Comparison of ENCODE assay signal across 8 cellular contexts in the genomic region with DNA sequence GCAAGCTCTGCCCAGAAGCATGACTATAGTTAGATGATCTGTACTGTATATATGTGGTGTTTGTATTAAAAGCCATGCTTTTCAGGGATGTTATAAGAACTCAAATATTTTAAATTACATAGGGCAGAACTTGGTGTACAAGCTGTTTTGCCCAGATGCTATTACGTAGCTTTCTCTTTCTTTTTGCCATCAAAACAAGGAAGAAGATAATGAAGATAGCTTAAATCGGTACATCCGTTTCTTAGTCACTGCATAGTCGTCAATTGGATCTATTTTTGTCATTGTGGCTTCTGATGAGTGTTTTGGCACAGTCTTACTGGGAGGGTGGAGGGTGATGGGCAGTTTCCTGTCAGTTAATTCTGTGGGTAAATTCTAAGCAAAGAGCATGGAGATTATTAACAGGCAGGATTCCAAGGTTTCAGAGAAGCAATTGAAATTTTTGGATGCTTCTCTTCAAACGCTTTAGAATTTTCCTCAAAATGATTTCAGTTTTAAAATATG.
A peak's percentile ranks its signal among the peaks of the same experiment; 100 is the strongest.
DNase-seq lines count a peak whose midpoint lies in the region; ATAC-seq and TF ChIP-seq lines count a peak whose summit lies in the region.

No MANE protein-coding gene starts in this region.

- peak; percentile 90 for ATAC-seq in GM19324 (IDR thresholded peaks at IDR 0.05; ENCODE audit: low FRiP score, unreplicated experiment)
- peak; percentile 90 for ATAC-seq in HG03442 (IDR thresholded peaks at IDR 0.05; ENCODE audit: unreplicated experiment)

- peak overlapping the region; percentile 49 for H3K4me3 ChIP-seq in left ventricle myocardium inferior
- no peak overlapping the region for H3K4me3 ChIP-seq in WERI-Rb-1 (ENCODE audit: low read depth, low read length)

- no peaks in the 10 kb centered on the region for H3K36me3 ChIP-seq in left ventricle myocardium inferior
- no peaks in the 10 kb centered on the region for H3K36me3 ChIP-seq in WERI-Rb-1

- H3K9me3 ChIP-seq in left ventricle myocardium inferior (replicated peaks): no peaks in the 10 kb centered on the region
- no peaks in the 10 kb centered on the region for H3K9me3 ChIP-seq in WERI-Rb-1 (ENCODE audit: severe bottlenecking)

- H3K27ac ChIP-seq in left ventricle myocardium inferior (replicated peaks) (peak overlapping the region; percentile 71), WERI-Rb-1 (no peak overlapping the region)

- TF ChIP-seq CTCF in left ventricle myocardium inferior (IDR thresholded peaks at IDR 0.05; ENCODE audit: borderline replicate concordance) (no peak), WERI-Rb-1 (IDR thresholded peaks at IDR 0.05; ENCODE audit: low read depth, low read length) (no peak)

- H3K27me3 ChIP-seq in left ventricle myocardium inferior (ENCODE audit: low read depth): no peaks in the 10 kb centered on the region
- H3K27me3 ChIP-seq in WERI-Rb-1 (ENCODE audit: insufficient read depth, low read depth, severe bottlenecking): no peaks in the 10 kb centered on the region

- DNase-seq in AG20443 (ENCODE audit: low spot score) (peak; percentile 72), left ventricle myocardium inferior (no peak), WERI-Rb-1 (no peak)
- DNase-seq in activated naive CD4-positive, alpha-beta T cell treated with Interleukin-2 at 50 U/mL for 16 hours: peak; percentile 51
- DNase-seq in stimulated activated CD4-positive, alpha-beta T cell treated with anti-CD3 and anti-CD28 coated beads, Interleukin-1b, Interleukin-23, amount 100 ng/mL, for 48 hours: peak; percentile 52

- intact Hi-C loops in left ventricle myocardium inferior (cut with micrococcal nuclease): loop anchor here (10.0 kb wide), 1 partner anchor 71 kb away; no protein-coding TSS in a partner anchor

- H3K4me1 ChIP-seq in left ventricle myocardium inferior: peaks cover 24% of the 10 kb centered on the region

TF ChIP-seq in PFSK-1, 5 proteins besides CTCF, POLR2A, EP300 and RAD21:
- TF ChIP-seq POLR2AphosphoS5 (IDR thresholded peaks at IDR 0.05; ENCODE audit: low read depth, low read length) (peak; percentile 70), TAF1 (IDR thresholded peaks at IDR 0.05; ENCODE audit: borderline replicate concordance, insufficient read depth, low read length) (peak; percentile 41; the same call in 1 of the 2 replicates), SIN3A (IDR thresholded peaks at IDR 0.05; ENCODE audit: borderline replicate concordance, insufficient read depth, low read length) (peak; percentile 95; the same call in 1 of the 2 replicates), FOXP2 (optimal IDR thresholded peaks at IDR 0.05; ENCODE audit: borderline replicate concordance, extremely low read depth, extremely low read length, insufficient read depth) (peak; percentile 25)
- TF ChIP-seq, protein P1, sequence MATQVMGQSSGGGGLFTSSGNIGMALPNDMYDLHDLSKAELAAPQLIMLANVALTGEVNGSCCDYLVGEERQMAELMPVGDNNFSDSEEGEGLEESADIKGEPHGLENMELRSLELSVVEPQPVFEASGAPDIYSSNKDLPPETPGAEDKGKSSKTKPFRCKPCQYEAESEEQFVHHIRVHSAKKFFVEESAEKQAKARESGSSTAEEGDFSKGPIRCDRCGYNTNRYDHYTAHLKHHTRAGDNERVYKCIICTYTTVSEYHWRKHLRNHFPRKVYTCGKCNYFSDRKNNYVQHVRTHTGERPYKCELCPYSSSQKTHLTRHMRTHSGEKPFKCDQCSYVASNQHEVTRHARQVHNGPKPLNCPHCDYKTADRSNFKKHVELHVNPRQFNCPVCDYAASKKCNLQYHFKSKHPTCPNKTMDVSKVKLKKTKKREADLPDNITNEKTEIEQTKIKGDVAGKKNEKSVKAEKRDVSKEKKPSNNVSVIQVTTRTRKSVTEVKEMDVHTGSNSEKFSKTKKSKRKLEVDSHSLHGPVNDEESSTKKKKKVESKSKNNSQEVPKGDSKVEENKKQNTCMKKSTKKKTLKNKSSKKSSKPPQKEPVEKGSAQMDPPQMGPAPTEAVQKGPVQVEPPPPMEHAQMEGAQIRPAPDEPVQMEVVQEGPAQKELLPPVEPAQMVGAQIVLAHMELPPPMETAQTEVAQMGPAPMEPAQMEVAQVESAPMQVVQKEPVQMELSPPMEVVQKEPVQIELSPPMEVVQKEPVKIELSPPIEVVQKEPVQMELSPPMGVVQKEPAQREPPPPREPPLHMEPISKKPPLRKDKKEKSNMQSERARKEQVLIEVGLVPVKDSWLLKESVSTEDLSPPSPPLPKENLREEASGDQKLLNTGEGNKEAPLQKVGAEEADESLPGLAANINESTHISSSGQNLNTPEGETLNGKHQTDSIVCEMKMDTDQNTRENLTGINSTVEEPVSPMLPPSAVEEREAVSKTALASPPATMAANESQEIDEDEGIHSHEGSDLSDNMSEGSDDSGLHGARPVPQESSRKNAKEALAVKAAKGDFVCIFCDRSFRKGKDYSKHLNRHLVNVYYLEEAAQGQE (IDR thresholded peaks at IDR 0.05; ENCODE audit: insufficient read depth in 1 of 2, low read depth in 2 of 2, low read length in 2 of 2): peak in 1 of 2 experiments; percentile 81; a peak in 2 of 4 replicates

Comparison
In these comparisons a context has a peak if more than half of its experiments do, and no peak if none do; other contexts are left out.
1. DNase-seq: peak in AG20443 (single experiment), activated naive CD4-positive, alpha-beta T cell treated with Interleukin-2 at 50 U/mL for 16 hours (single experiment) and stimulated activated CD4-positive, alpha-beta T cell treated with anti-CD3 and anti-CD28 coated beads, Interleukin-1b, Interleukin-23, amount 100 ng/mL, for 48 hours (single experiment); none in left ventricle myocardium inferior (single experiment) and WERI-Rb-1 (single experiment).